ENCODE assay signal across 19 cellular contexts in genomic region chr11:57653162-57653561, GRCh38. TPM values are rescaled to one million over a fixed set of nuclear protein-coding genes. Genes with fewer than 3 reads are reported as not detected.
DNase-seq lines count a peak whose midpoint lies in the region; ATAC-seq and TF ChIP-seq lines count a peak whose summit lies in the region.
"Had no signal": no experiment of that assay in that cellular context is flagged by ENCODE, and none has a peak within 500 bp of the region (broad histone marks: within the 10 kb centered on the region; RNA-seq: fewer than 3 reads in every experiment).

No MANE protein-coding gene starts in this region.

- peaks cover 4% of the 10 kb centered on the region for H4K20me1 ChIP-seq in Loucy (ENCODE audit: insufficient read depth, low read length, poor library complexity, severe bottlenecking)

- H3K9ac ChIP-seq in Loucy (ENCODE audit: low read depth, low read length, poor library complexity, severe bottlenecking): peak overlapping the region; percentile 34

- no peak for TF ChIP-seq CTCF in Loucy (conservative IDR thresholded peaks at IDR 0.05; ENCODE audit: low read length)
- TF ChIP-seq CTCF in neural crest cell (conservative IDR thresholded peaks at IDR 0.05): no peak

- H3K4me1 ChIP-seq in Loucy (ENCODE audit: insufficient read depth, low read length, poor library complexity, severe bottlenecking) (peaks cover 36% of the 10 kb centered on the region), aorta (ENCODE audit: control insufficient read depth in 1 of 2, insufficient read depth in 2 of 2, low read length in 2 of 2) (no peaks in the 10 kb centered on the region)

- H3F3A ChIP-seq in Loucy (ENCODE audit: low read depth): no peaks in the 10 kb centered on the region

- WGBS in aorta, 2 donors: 8 to 19% methylated on average over 3 of the region's 3 CpGs

- H3K27me3 Mint-ChIP-seq in activated naive CD8-positive, alpha-beta T cell treated with anti-CD3 and anti-CD28 coated beads, Interleukin-2, amount 50 U/mL, for 24 hours: peaks cover 9% of the 10 kb centered on the region
- H3K27me3 Mint-ChIP-seq in neural crest cell (ENCODE audit: low read depth): peaks cover 44% of the 10 kb centered on the region

- peak; percentile 16 for DNase-seq in SKM-1 treated with dmso at 0.1 percent for 144 hours (lab: John Stamatoyannopoulos, UW; ENCODE audit: unreplicated experiment)
- DNase-seq in SKM-1 (lab: John Stamatoyannopoulos, UW; ENCODE audit: unreplicated experiment): no peak
- no peak for DNase-seq in activated naive CD8-positive, alpha-beta T cell treated with anti-CD3 and anti-CD28 coated beads, Interleukin-2, amount 50 U/mL, for 24 hours
- DNase-seq in neural crest cell (ENCODE audit: low read depth, low spot score): no peak
- DNase-seq in SHP77 (lab: John Stamatoyannopoulos, UW): no peak
- no peak for DNase-seq in H7
- no peak for DNase-seq in aorta
- DNase-seq: activated CD4-positive, CD25-positive, alpha-beta regulatory T cell treated with anti-CD3 and anti-CD28 coated beads, Interleukin-2, amount 50 U/mL, for 72 hours; cortex of kidney; esophagus squamous epithelium; GDM1; naive B cell; NCI-H1105; PC-3; retina; stimulated activated CD4-positive, alpha-beta T cell treated with anti-CD3 and anti-CD28 coated beads, Interleukin-1b, Interleukin-23, amount 100 ng/mL, for 48 hours; trophoblast cell had no signal

- H3K27ac ChIP-seq in aorta (ENCODE audit: low read depth in 1 of 2, low read length in 2 of 2): no peak overlapping the region

- peak overlapping the region; percentile 56 for H3K4me2 ChIP-seq in Loucy (ENCODE audit: low read depth, low read length, poor library complexity, severe bottlenecking)

- H3K9me3 Mint-ChIP-seq in activated naive CD8-positive, alpha-beta T cell treated with anti-CD3 and anti-CD28 coated beads, Interleukin-2, amount 50 U/mL, for 24 hours: no peaks in the 10 kb centered on the region
- H3K9me3 Mint-ChIP-seq in neural crest cell: peaks cover 5% of the 10 kb centered on the region
- H3K9me3 Mint-ChIP-seq: naive B cell had no signal

- H3K4me1 Mint-ChIP-seq in activated naive CD8-positive, alpha-beta T cell treated with anti-CD3 and anti-CD28 coated beads, Interleukin-2, amount 50 U/mL, for 24 hours: peaks cover 43% of the 10 kb centered on the region
- H3K4me1 Mint-ChIP-seq in neural crest cell: peaks cover 59% of the 10 kb centered on the region

- H3K9me2 ChIP-seq in Loucy (replicated peaks; ENCODE audit: low read depth, low read length): no peaks in the 10 kb centered on the region

- H2AFZ ChIP-seq in Loucy (ENCODE audit: low read length): 0 out of 2 replicates have a peak overlapping the region, but pooled peaks have one; percentile 11

- H3K9me3 ChIP-seq in Loucy (ENCODE audit: insufficient read depth, low read depth, low read length) (no peaks in the 10 kb centered on the region), aorta (ENCODE audit: control insufficient read depth, low read length) (no peaks in the 10 kb centered on the region)
- H3K9me3 ChIP-seq: esophagus squamous epithelium had no signal

- H3K4me3 ChIP-seq in Loucy (ENCODE audit: low read length, poor library complexity, severe bottlenecking) (peak overlapping the region; percentile 44), H7 (ENCODE audit: insufficient read depth, low read depth, low read length) (no peak overlapping the region), aorta (ENCODE audit: low read length in 2 of 2) (no peak overlapping the region)
- H3K4me3 ChIP-seq: esophagus squamous epithelium had no signal

- H3K27me3 ChIP-seq in Loucy (ENCODE audit: insufficient read depth, low read length, poor library complexity, severe bottlenecking) (no peaks in the 10 kb centered on the region), H7 (ENCODE audit: control insufficient read depth, insufficient read depth, low read length) (peaks cover 6% of the 10 kb centered on the region), aorta (ENCODE audit: control insufficient read depth in 1 of 2, insufficient read depth in 2 of 2, low read length in 1 of 2) (no peaks in the 10 kb centered on the region)

- no peak for ATAC-seq in activated naive CD8-positive, alpha-beta T cell treated with anti-CD3 and anti-CD28 coated beads, Interleukin-2, amount 50 U/mL, for 24 hours
- ATAC-seq in aorta (ENCODE audit: low FRiP score): no peak
- ATAC-seq: left lobe of liver, PC-3 had no signal

- intact Hi-C loops in aorta (cut with DNase I): loop anchor here in 1 of 2 donors (10.0 kb wide), 1 partner anchor 328 kb away; the partner anchor contains the start of gene TNKS1BP1

- H3K36me3 Mint-ChIP-seq in activated naive CD8-positive, alpha-beta T cell treated with anti-CD3 and anti-CD28 coated beads, Interleukin-2, amount 50 U/mL, for 24 hours (ENCODE audit: low read depth): peaks cover 2% of the 10 kb centered on the region
- peaks cover 2% of the 10 kb centered on the region for H3K36me3 Mint-ChIP-seq in neural crest cell (ENCODE audit: low read depth)
- H3K36me3 Mint-ChIP-seq: naive B cell had no signal

- peak overlapping the region; percentile 32 for H3K27ac Mint-ChIP-seq in activated naive CD8-positive, alpha-beta T cell treated with anti-CD3 and anti-CD28 coated beads, Interleukin-2, amount 50 U/mL, for 24 hours
- H3K27ac Mint-ChIP-seq in neural crest cell (ENCODE audit: unreplicated experiment): no peak overlapping the region

- H3K79me2 ChIP-seq in Loucy (ENCODE audit: insufficient read depth, low read length): peaks cover 5% of the 10 kb centered on the region

- H3K36me3 ChIP-seq in Loucy (ENCODE audit: insufficient read depth, low read length): no peaks in the 10 kb centered on the region
- no peaks in the 10 kb centered on the region for H3K36me3 ChIP-seq in H7 (replicated peaks; ENCODE audit: control insufficient read depth, insufficient read depth, low read length)
- no peaks in the 10 kb centered on the region for H3K36me3 ChIP-seq in aorta (ENCODE audit: control insufficient read depth in 1 of 2, insufficient read depth in 2 of 2, low read length in 1 of 2)
- H3K36me3 ChIP-seq: esophagus squamous epithelium had no signal

- H3K4me3 Mint-ChIP-seq in activated naive CD8-positive, alpha-beta T cell treated with anti-CD3 and anti-CD28 coated beads, Interleukin-2, amount 50 U/mL, for 24 hours: no peak overlapping the region
- H3K4me3 Mint-ChIP-seq in neural crest cell: peak overlapping the region; percentile 93

RNA-seq across cellular contexts. Expression of gene YPEL4, which starts 3.5 kb away (rescaled TPM):
- total RNA-seq in neural crest cell: 0.37 and 0.55 TPM in 2 replicates
- total RNA-seq in H7 (2014; rRNA removed; shearing (Covaris generic)): not detected in 2 replicates
- total RNA-seq in aorta: 1 to 10 TPM in 1 of 2 donors, under 1 TPM in 1; 0.97 to 1.8 TPM
- polyA plus RNA-seq in aorta: 1 to 10 TPM; 3.0 to 6.2 TPM
- total RNA-seq: PC-3 had no signal

RNA-seq across cellular contexts. Expression of gene CLP1, which starts 4.4 kb away (rescaled TPM):
- total RNA-seq in neural crest cell (23.8 and 25.7 TPM in 2 replicates), aorta (10 to 100 TPM; 10.0 to 10.6 TPM)
- total RNA-seq in H7 (2014; rRNA removed; shearing (Covaris generic)): 26.4 and 33.4 TPM in 2 replicates
- 10 to 100 TPM in 1 of 2 donors, 1 to 10 TPM in 1; 6.7 to 10.8 TPM for polyA plus RNA-seq in aorta

RNA-seq across cellular contexts. Expression of gene ZDHHC5, which starts 14.8 kb away (rescaled TPM):
- total RNA-seq in neural crest cell: 42.7 and 50.1 TPM in 2 replicates
- total RNA-seq in H7 (2014; rRNA removed; shearing (Covaris generic)): 26.7 and 28.6 TPM in 2 replicates
- 10 to 100 TPM; 47.9 to 51.0 TPM for total RNA-seq in aorta
- polyA plus RNA-seq in aorta: 10 to 100 TPM; 11.3 to 17.6 TPM

RNA-seq across cellular contexts. Expression of gene SERPING1, which starts 55.7 kb away (rescaled TPM):
- total RNA-seq in neural crest cell: 28.0 and 31.7 TPM in 2 replicates
- 30.3 and 34.6 TPM in 2 replicates for total RNA-seq in H7 (2014; rRNA removed; shearing (Covaris generic))
- total RNA-seq in aorta: 1,000 to 10,000 TPM in 1 of 2 donors, 100 to 1,000 TPM in 1; 723 to 1,015 TPM
- 100 to 1,000 TPM; 473 to 867 TPM for polyA plus RNA-seq in aorta
- total RNA-seq: PC-3 had no signal

RNA-seq across cellular contexts. Expression of gene MED19, which starts 58.9 kb away (rescaled TPM):
- total RNA-seq in neural crest cell (24.1 and 24.7 TPM in 2 replicates), aorta (10 to 100 TPM in 1 of 2 donors, 1 to 10 TPM in 1; 8.8 to 11.6 TPM)
- total RNA-seq in H7 (2014; rRNA removed; shearing (Covaris generic)): 17.9 and 19.1 TPM in 2 replicates
- polyA plus RNA-seq in aorta: 10 to 100 TPM in 1 of 2 donors, 1 to 10 TPM in 1; 9.9 to 11.8 TPM
